ENCODE assay signal across 22 cellular contexts in genomic region chr13:29933401-29933800, GRCh38.
DNase-seq lines count a peak whose midpoint lies in the region; ATAC-seq lines count a peak whose summit lies in the region.
"Had no signal": no experiment of that assay in that cellular context is flagged by ENCODE, and none has a peak within 500 bp of the region (broad histone marks: within the 10 kb centered on the region; RNA-seq: fewer than 3 reads in every experiment).

No MANE protein-coding gene starts in this region.

- CTCF ChIA-PET in activated CD4-positive, alpha-beta T cell treated with anti-CD3 and anti-CD28 coated beads, Interleukin-2, amount 10 ng/mL, durations not matched to agents 7 days and 5 days (lab: Charles Lee), result interaction anchor here (1.0 to 5.6 kb wide), 2 partner anchors 10 to 177 kb away, joined by 3 to 46 read pairs; no protein-coding TSS in a partner anchor
- CTCF ChIA-PET in CD4-positive, alpha-beta memory T cell (lab: Charles Lee; ENCODE audit: partially characterized antibody), result interaction anchor here (1.2 to 12.7 kb wide), 5 partner anchors 11 to 179 kb away, joined by 4 to 258 read pairs (median 155); partner anchors contain the start of gene UBL3

- DNase-seq in activated CD4-positive, alpha-beta T cell treated with anti-CD3 and anti-CD28 coated beads, Interleukin-2, amount 10 ng/mL, durations not matched to agents 7 days and 5 days, result no peak
- DNase-seq in activated CD4-positive, alpha-beta T cell treated with anti-CD3 and anti-CD28 coated beads for 4 hours, result no peak
- DNase-seq in CD4-positive, alpha-beta memory T cell, result no peak
- no peak for DNase-seq in T-helper 9 cell
- DNase-seq: 8988T; ACHN; BE2C; C1 segment of cervical spinal cord; CD4-positive, alpha-beta T cell; CD8-positive, alpha-beta memory T cell; COR-L47; DMS 273 treated with DMSO at 0.1 percent for 48 hours; DMS153; DMS53; DMS79; DND-41; EL; GDM1 had no signal

- peaks cover 5% of the 10 kb centered on the region for H3K36me3 Mint-ChIP-seq in activated CD4-positive, alpha-beta T cell treated with anti-CD3 and anti-CD28 coated beads, Interleukin-2, amount 10 ng/mL, durations not matched to agents 7 days and 5 days (ENCODE audit: low read depth)
- H3K36me3 Mint-ChIP-seq in CD4-positive, alpha-beta memory T cell, result peaks cover 2 to 3% of the 10 kb centered on the region in 2 donors
- H3K36me3 Mint-ChIP-seq: CD14-positive monocyte had no signal

- POLR2A ChIA-PET in activated CD4-positive, alpha-beta T cell treated with anti-CD3 and anti-CD28 coated beads, Interleukin-2, amount 10 ng/mL, durations not matched to agents 7 days and 5 days (lab: Charles Lee), result no interaction called here
- POLR2A ChIA-PET in CD4-positive, alpha-beta memory T cell (lab: Charles Lee; ENCODE audit: partially characterized antibody), result interaction anchor here (1.8 to 10.2 kb wide), 4 partner anchors 11 to 180 kb away, joined by 5 to 263 read pairs (median 174); partner anchors contain the start of gene UBL3

- H3K4me1 Mint-ChIP-seq in activated CD4-positive, alpha-beta T cell treated with anti-CD3 and anti-CD28 coated beads, Interleukin-2, amount 10 ng/mL, durations not matched to agents 7 days and 5 days, result peaks cover 64% of the 10 kb centered on the region
- H3K4me1 Mint-ChIP-seq in CD4-positive, alpha-beta memory T cell, result peaks cover 39 to 57% (median 50%) of the 10 kb centered on the region in 4 donors

- no peaks in the 10 kb centered on the region for H3K27me3 ChIP-seq in CD4-positive, alpha-beta memory T cell (ENCODE audit: insufficient read depth, low read length)
- H3K27me3 ChIP-seq: BE2C, BLaER1 had no signal

- peaks cover 3% of the 10 kb centered on the region for H3K27me3 Mint-ChIP-seq in activated CD4-positive, alpha-beta T cell treated with anti-CD3 and anti-CD28 coated beads, Interleukin-2, amount 10 ng/mL, durations not matched to agents 7 days and 5 days
- peaks cover 0 to 2% of the 10 kb centered on the region in 2 donors for H3K27me3 Mint-ChIP-seq in CD4-positive, alpha-beta memory T cell
- H3K27me3 Mint-ChIP-seq: CD4-positive, alpha-beta T cell; CD8-positive, alpha-beta memory T cell had no signal

- peaks cover 2% of the 10 kb centered on the region for H3K9me3 Mint-ChIP-seq in activated CD4-positive, alpha-beta T cell treated with anti-CD3 and anti-CD28 coated beads, Interleukin-2, amount 10 ng/mL, durations not matched to agents 7 days and 5 days
- no peaks in the 10 kb centered on the region for H3K9me3 Mint-ChIP-seq in CD4-positive, alpha-beta memory T cell
- H3K9me3 Mint-ChIP-seq: CD14-positive monocyte; CD4-positive, alpha-beta T cell; CD8-positive, alpha-beta memory T cell had no signal

- intact Hi-C loops in CD4-positive, alpha-beta memory T cell (cut with micrococcal nuclease), result loop anchor here (10.0 kb wide), 1 partner anchor 681 kb away; the partner anchor contains the start of gene USPL1

- peaks cover 47% of the 10 kb centered on the region for H3K4me1 ChIP-seq in CD4-positive, alpha-beta memory T cell (ENCODE audit: insufficient read depth, low read length)
- H3K4me1 ChIP-seq: BE2C had no signal

- no peaks in the 10 kb centered on the region for H3K9me3 ChIP-seq in CD4-positive, alpha-beta memory T cell (ENCODE audit: control insufficient read depth in 1 of 2, low read length in 2 of 2)
- H3K9me3 ChIP-seq: BE2C, BLaER1 had no signal

- H3K36me3 ChIP-seq in CD4-positive, alpha-beta memory T cell (ENCODE audit: insufficient read depth, low read length), result no peaks in the 10 kb centered on the region
- H3K36me3 ChIP-seq: BE2C, BLaER1 had no signal

- ATAC-seq in GM19023 (IDR thresholded peaks at IDR 0.05; ENCODE audit: unreplicated experiment), result no peak
- ATAC-seq: GM12878 had no signal

- no peak overlapping the region for H3K27ac ChIP-seq in CD4-positive, alpha-beta memory T cell (ENCODE audit: low read depth, low read length)
- H3K27ac ChIP-seq: BLaER1 had no signal

- H3K4me3 ChIP-seq in CD4-positive, alpha-beta memory T cell (ENCODE audit: low read length in 2 of 2), result no peak overlapping the region
- H3K4me3 ChIP-seq: BLaER1, GM12878 had no signal

- peak overlapping the region; percentile 22 for H3K27ac Mint-ChIP-seq in activated CD4-positive, alpha-beta T cell treated with anti-CD3 and anti-CD28 coated beads, Interleukin-2, amount 10 ng/mL, durations not matched to agents 7 days and 5 days
- H3K27ac Mint-ChIP-seq in CD4-positive, alpha-beta memory T cell, result peak overlapping the region in 4 of 7 donors; percentile 7 to 74 (median 52)
- H3K27ac Mint-ChIP-seq: CD14-positive monocyte had no signal

- H3K4me3 Mint-ChIP-seq in activated CD4-positive, alpha-beta T cell treated with anti-CD3 and anti-CD28 coated beads, Interleukin-2, amount 10 ng/mL, durations not matched to agents 7 days and 5 days, result no peak overlapping the region
- no peak overlapping the region for H3K4me3 Mint-ChIP-seq in CD4-positive, alpha-beta memory T cell
- H3K4me3 Mint-ChIP-seq: CD14-positive monocyte; CD4-positive, alpha-beta T cell had no signal
